15 cellular contexts compared by ENCODE assay signal in genomic region chr1:116411784-116412479, GRCh38. TPM values are rescaled to one million over a fixed set of nuclear protein-coding genes. Genes with fewer than 3 reads are reported as not detected.
DNase-seq lines count a peak whose midpoint lies in the region; TF ChIP-seq lines count a peak whose summit lies in the region.
"Had no signal": no experiment of that assay in that cellular context is flagged by ENCODE, and none has a peak within 500 bp of the region (broad histone marks: within the 10 kb centered on the region; RNA-seq: fewer than 3 reads in every experiment).

No MANE protein-coding gene starts in this region.

- no peaks in the 10 kb centered on the region for H3K9me3 Mint-ChIP-seq in activated naive CD4-positive, alpha-beta T cell treated with anti-CD3 and anti-CD28 coated beads for 36 hours
- H3K9me3 Mint-ChIP-seq: activated B cell treated with CpG ODN at 0.5 μM for 24 hours; activated naive CD8-positive, alpha-beta T cell treated with anti-CD3 and anti-CD28 coated beads, Interleukin-2, amount 50 U/mL, for 24 hours; CD4-positive, alpha-beta T cell; naive B cell had no signal

- H3K4me3 Mint-ChIP-seq in activated naive CD4-positive, alpha-beta T cell treated with anti-CD3 and anti-CD28 coated beads for 36 hours = no peak overlapping the region
- H3K4me3 Mint-ChIP-seq: activated B cell treated with CpG ODN at 0.5 μM for 24 hours; activated naive CD8-positive, alpha-beta T cell treated with anti-CD3 and anti-CD28 coated beads, Interleukin-2, amount 50 U/mL, for 24 hours; CD4-positive, alpha-beta T cell; naive B cell; stimulated activated naive CD8-positive, alpha-beta T cell treated with anti-CD3 and anti-CD28 coated beads, Interleukin-15, amount 100 ng/mL, for 72 hours had no signal

- TF ChIP-seq EP300 in sigmoid colon (IDR thresholded peaks at IDR 0.05) = no peak

- H3K4me2 ChIP-seq in osteoblast (ENCODE audit: insufficient read depth, low read length) = no peak overlapping the region

- H3K4me1 ChIP-seq in osteoblast (ENCODE audit: insufficient read depth, low read length) = peaks cover 11% of the 10 kb centered on the region
- H3K4me1 ChIP-seq in sigmoid colon = no peaks in the 10 kb centered on the region

- H3K27ac ChIP-seq in osteoblast (ENCODE audit: low read depth, low read length) (peak overlapping the region; percentile 55), sigmoid colon (no peak overlapping the region)

- H4K20me1 ChIP-seq in osteoblast (ENCODE audit: insufficient read depth, low read length) = no peaks in the 10 kb centered on the region

- peaks cover 6% of the 10 kb centered on the region for H3K36me3 Mint-ChIP-seq in activated naive CD4-positive, alpha-beta T cell treated with anti-CD3 and anti-CD28 coated beads for 36 hours (ENCODE audit: low read depth)

- no peak for TF ChIP-seq POLR2A in sigmoid colon (IDR thresholded peaks at IDR 0.05)

- intact Hi-C loops in sigmoid colon (cut with DNase I) = no loop called here
- intact Hi-C loops in activated naive CD4-positive, alpha-beta T cell treated with anti-CD3 and anti-CD28 coated beads for 36 hours (cut with micrococcal nuclease) = no loop called here

- H3K9me3 ChIP-seq in osteoblast (ENCODE audit: low read depth, low read length) (no peaks in the 10 kb centered on the region), sigmoid colon (no peaks in the 10 kb centered on the region)

- no peaks in the 10 kb centered on the region for H3K27me3 Mint-ChIP-seq in activated naive CD4-positive, alpha-beta T cell treated with anti-CD3 and anti-CD28 coated beads for 36 hours (ENCODE audit: low read depth)
- H3K27me3 Mint-ChIP-seq: activated B cell treated with CpG ODN at 0.5 μM for 24 hours; activated naive CD8-positive, alpha-beta T cell treated with anti-CD3 and anti-CD28 coated beads, Interleukin-2, amount 50 U/mL, for 24 hours; CD4-positive, alpha-beta T cell; naive B cell; stimulated activated naive CD8-positive, alpha-beta T cell treated with anti-CD3 and anti-CD28 coated beads, Interleukin-15, amount 100 ng/mL, for 72 hours had no signal

- H3K36me3 ChIP-seq in osteoblast (ENCODE audit: insufficient read depth, low read length) = peaks cover 10% of the 10 kb centered on the region
- H3K36me3 ChIP-seq in sigmoid colon = peaks cover 0 to 16% (median 3%) of the 10 kb centered on the region in 4 donors

- no peak for TF ChIP-seq CTCF in osteoblast (IDR thresholded peaks at IDR 0.05; ENCODE audit: extremely low read depth, low read depth, low read length)
- TF ChIP-seq CTCF in sigmoid colon (IDR thresholded peaks at IDR 0.05) = no peak

- H3K27ac Mint-ChIP-seq in activated naive CD4-positive, alpha-beta T cell treated with anti-CD3 and anti-CD28 coated beads for 36 hours = no peak overlapping the region
- H3K27ac Mint-ChIP-seq: activated B cell treated with CpG ODN at 0.5 μM for 24 hours; activated naive CD8-positive, alpha-beta T cell treated with anti-CD3 and anti-CD28 coated beads, Interleukin-2, amount 50 U/mL, for 24 hours; stimulated activated naive CD8-positive, alpha-beta T cell treated with anti-CD3 and anti-CD28 coated beads, Interleukin-15, amount 100 ng/mL, for 72 hours had no signal

- peaks cover 25% of the 10 kb centered on the region for H3K4me1 Mint-ChIP-seq in activated naive CD4-positive, alpha-beta T cell treated with anti-CD3 and anti-CD28 coated beads for 36 hours (ENCODE audit: low read depth)

- H3K79me2 ChIP-seq in osteoblast (ENCODE audit: insufficient read depth, low read length) = no peaks in the 10 kb centered on the region

- H3K4me3 ChIP-seq in osteoblast (ENCODE audit: insufficient read depth, low read length) (no peak overlapping the region), sigmoid colon (no peak overlapping the region)

- 70 to 81% methylated on average over 2 of the region's 2 CpGs for WGBS in sigmoid colon, 2 donors

- H2AFZ ChIP-seq in osteoblast (ENCODE audit: low read length) = peak overlapping the region; percentile 44

- no peaks in the 10 kb centered on the region for H3K27me3 ChIP-seq in osteoblast (ENCODE audit: insufficient read depth, low read length)
- no peaks in the 10 kb centered on the region for H3K27me3 ChIP-seq in sigmoid colon

- CTCF ChIA-PET in activated naive CD4-positive, alpha-beta T cell treated with anti-CD3 and anti-CD28 coated beads for 36 hours (lab: Charles Lee) = interaction anchor here (0.6 to 1.3 kb wide), 5 partner anchors 9 to 273 kb away, joined by 3 to 4 read pairs (median 3); no protein-coding TSS in a partner anchor

- DNase-seq in ELR (ENCODE audit: low read depth) (peak; percentile 32), NCI-H526 (lab: John Stamatoyannopoulos, UW) (peak; percentile 32 to 59), fibroblast of peridontal ligament (ENCODE audit: extremely low read depth) (peak; percentile 93), osteoblast (ENCODE audit: insufficient read length, low spot score, missing footprints) (no peak), sigmoid colon (no peak)
- no peak for DNase-seq in stimulated activated CD8-positive, alpha-beta memory T cell treated with anti-CD3 and anti-CD28 coated beads, Interleukin-4, amount 100 ng/mL, for 48 hours
- no peak for DNase-seq in activated naive CD4-positive, alpha-beta T cell treated with anti-CD3 and anti-CD28 coated beads for 36 hours
- DNase-seq: activated B cell treated with CpG ODN at 0.5 μM for 24 hours; activated naive CD8-positive, alpha-beta T cell treated with anti-CD3 and anti-CD28 coated beads, Interleukin-2, amount 50 U/mL, for 24 hours; CD4-positive, alpha-beta T cell; GF-D8; islet precursor cell; naive B cell; NCI-H2171; stimulated activated naive CD8-positive, alpha-beta T cell treated with anti-CD3 and anti-CD28 coated beads, Interleukin-15, amount 100 ng/mL, for 72 hours had no signal

RNA-seq across cellular contexts. Expression of gene ATP1A1, which starts 38.9 kb away (rescaled TPM):
- total RNA-seq in osteoblast (120 and 122 TPM in 2 replicates), sigmoid colon (100 to 1,000 TPM in 1 of 4 donors, 10 to 100 TPM in 3; 88.6 to 101 (median 91.8) TPM)
- polyA plus RNA-seq in sigmoid colon = 1,000 to 10,000 TPM in 1 of 3 donors, 100 to 1,000 TPM in 2; 260 to 1,099 (median 270) TPM
- 100 to 1,000 TPM; 360 to 370 TPM for total RNA-seq in activated naive CD4-positive, alpha-beta T cell treated with anti-CD3 and anti-CD28 coated beads for 36 hours

Comparison
In these comparisons a context has a peak if more than half of its experiments do, and no peak if none do; other contexts are left out.
1. DNase-seq: peak in ELR (single experiment), NCI-H526 (2 of 2) and fibroblast of peridontal ligament (single experiment); none in osteoblast (single experiment), stimulated activated CD8-positive, alpha-beta memory T cell treated with anti-CD3 and anti-CD28 coated beads, Interleukin-4, amount 100 ng/mL, for 48 hours (single experiment), sigmoid colon (single experiment) and activated naive CD4-positive, alpha-beta T cell treated with anti-CD3 and anti-CD28 coated beads for 36 hours (single experiment).